ENCODE assay signal across 1 cellular context in the genomic region with DNA sequence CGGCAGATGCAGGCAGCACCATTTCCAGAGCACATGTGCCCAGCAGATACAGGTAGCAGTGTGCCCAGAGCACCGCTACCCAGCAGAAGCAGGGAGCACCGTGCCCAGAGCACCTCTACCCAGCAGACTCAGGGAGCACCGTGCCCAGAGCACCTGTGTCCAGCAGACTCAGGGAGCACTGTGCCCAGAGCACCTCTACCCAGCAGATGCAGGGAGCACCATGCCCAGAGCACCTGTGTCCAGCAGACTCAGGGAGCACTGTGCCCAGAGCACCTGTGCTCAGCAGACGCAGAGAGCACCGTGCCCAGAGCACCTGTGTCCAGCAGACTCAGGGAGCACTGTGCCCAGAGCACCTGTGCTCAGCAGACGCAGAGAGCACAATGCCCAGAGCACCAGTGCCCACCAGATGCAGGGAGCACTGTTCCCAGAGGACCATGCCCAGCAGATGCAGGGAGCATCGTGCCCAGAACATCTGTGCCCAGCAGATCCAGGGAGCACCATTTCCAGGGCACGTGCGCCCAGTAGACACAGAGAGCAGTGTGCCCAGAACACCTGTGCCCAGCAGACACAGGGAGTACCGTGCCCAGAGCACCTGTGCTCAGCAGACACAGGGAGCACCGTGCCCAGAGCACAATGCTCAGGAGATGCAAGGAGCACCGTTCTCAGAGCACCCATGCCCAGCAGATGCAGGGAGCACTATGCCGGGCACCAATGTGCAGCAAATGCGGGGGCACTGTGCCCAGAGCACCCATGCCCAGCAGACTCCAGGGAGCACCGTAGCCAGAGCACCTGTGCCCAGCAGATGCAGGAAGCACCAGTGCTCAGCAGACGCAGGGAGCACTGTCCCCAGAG.
TF ChIP-seq lines count a peak whose summit lies in the region.

No MANE protein-coding gene starts in this region.

TF ChIP-seq in H1, 55 proteins besides CTCF, POLR2A, EP300 and RAD21:
- TF ChIP-seq HDAC2 (IDR thresholded peaks at IDR 0.05; ENCODE audit: borderline replicate concordance in 1 of 2, low read depth in 2 of 2, low read length in 2 of 2) (no peak), CTBP2 (IDR thresholded peaks at IDR 0.05; ENCODE audit: borderline replicate concordance, insufficient read depth, insufficient read length, low read length) (no peak), SIX5 (IDR thresholded peaks at IDR 0.05; ENCODE audit: low read depth, low read length) (no peak), KDM5A (IDR thresholded peaks at IDR 0.05; ENCODE audit: low read length) (no peak), RBBP5 (IDR thresholded peaks at IDR 0.05; ENCODE audit: borderline replicate concordance, low read depth, low read length) (no peak), KDM1A (IDR thresholded peaks at IDR 0.05; ENCODE audit: borderline replicate concordance, low read length) (no peak), CBX5 (IDR thresholded peaks at IDR 0.05; ENCODE audit: low read depth, low read length) (no peak), KDM4A (IDR thresholded peaks at IDR 0.05; ENCODE audit: low read depth, low read length, severe bottlenecking) (no peak), BCL11A (IDR thresholded peaks at IDR 0.05; ENCODE audit: low read depth in 2 of 2, low read length in 2 of 2) (no peak)
- TF ChIP-seq, protein P1, sequence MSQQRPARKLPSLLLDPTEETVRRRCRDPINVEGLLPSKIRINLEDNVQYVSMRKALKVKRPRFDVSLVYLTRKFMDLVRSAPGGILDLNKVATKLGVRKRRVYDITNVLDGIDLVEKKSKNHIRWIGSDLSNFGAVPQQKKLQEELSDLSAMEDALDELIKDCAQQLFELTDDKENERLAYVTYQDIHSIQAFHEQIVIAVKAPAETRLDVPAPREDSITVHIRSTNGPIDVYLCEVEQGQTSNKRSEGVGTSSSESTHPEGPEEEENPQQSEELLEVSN (IDR thresholded peaks at IDR 0.05) = no peak
TF ChIP-seq in H1: peak in this region for 0.
